ENCODE assay signal across 8 cellular contexts in genomic region chr10:104328916-104329710, GRCh38. TPM values are rescaled to one million over a fixed set of nuclear protein-coding genes. Genes with fewer than 3 reads are reported as not detected.
A peak's percentile ranks its signal among the peaks of the same experiment; 100 is the strongest.
DNase-seq lines count a peak whose midpoint lies in the region; ATAC-seq and TF ChIP-seq lines count a peak whose summit lies in the region.

No MANE protein-coding gene starts in this region.

- H3K27me3 ChIP-seq in esophagus (ENCODE audit: control insufficient read depth in 1 of 2, insufficient read depth in 2 of 2, low read length in 2 of 2): no peaks in the 10 kb centered on the region

- 18 to 36% methylated on average over 15 of the region's 15 CpGs for WGBS in esophagus, 2 donors

- DNase-seq in ELR (ENCODE audit: low read depth): peak; percentile 96
- peak; percentile 67 for DNase-seq in NCI-H748 (lab: John Stamatoyannopoulos, UW; ENCODE audit: unreplicated experiment)
- peak; percentile 72 for DNase-seq in activated T-cell treated with anti-CD3 and anti-CD28 coated beads for 24 hours (ENCODE audit: low read depth)
- no peak for DNase-seq in nephron progenitor cell
- peak; percentile 70 to 91 for DNase-seq in stimulated activated naive CD8-positive, alpha-beta T cell treated with anti-CD3 and anti-CD28 coated beads, Interleukin-15, amount 100 ng/mL, for 72 hours
- DNase-seq in NCI-H446 (lab: John Stamatoyannopoulos, UW): no peak

- H3K27ac ChIP-seq in esophagus (ENCODE audit: low read depth in 2 of 2, low read length in 1 of 2): peak overlapping the region; percentile 92 to 99

- peaks cover 2 to 15% of the 10 kb centered on the region in 2 donors for H3K36me3 ChIP-seq in esophagus (ENCODE audit: control insufficient read depth in 2 of 2, insufficient read depth in 2 of 2, low read length in 1 of 2)

- H3K36me3 Mint-ChIP-seq in nephron progenitor cell (ENCODE audit: low read depth): peaks cover 4% of the 10 kb centered on the region

- peak overlapping the region; percentile 98 for H3K27ac Mint-ChIP-seq in nephron progenitor cell
- peak overlapping the region; percentile 96 to 97 for H3K27ac Mint-ChIP-seq in stimulated activated naive CD8-positive, alpha-beta T cell treated with anti-CD3 and anti-CD28 coated beads, Interleukin-15, amount 100 ng/mL, for 72 hours

- peaks cover 94% of the 10 kb centered on the region for H3K4me1 Mint-ChIP-seq in nephron progenitor cell
- H3K4me1 Mint-ChIP-seq in stimulated activated naive CD8-positive, alpha-beta T cell treated with anti-CD3 and anti-CD28 coated beads, Interleukin-15, amount 100 ng/mL, for 72 hours: peaks cover 100% of the 10 kb centered on the region

- TF ChIP-seq CTCF in nephron progenitor cell (IDR thresholded peaks at IDR 0.05): no peak

- no peaks in the 10 kb centered on the region for H3K9me3 Mint-ChIP-seq in nephron progenitor cell
- no peaks in the 10 kb centered on the region for H3K9me3 Mint-ChIP-seq in stimulated activated naive CD8-positive, alpha-beta T cell treated with anti-CD3 and anti-CD28 coated beads, Interleukin-15, amount 100 ng/mL, for 72 hours

- peak; percentile 61 for ATAC-seq in HG02642 (IDR thresholded peaks at IDR 0.05; ENCODE audit: poor library complexity, unreplicated experiment)
- peak; percentile 88 for ATAC-seq in stimulated activated naive CD8-positive, alpha-beta T cell treated with anti-CD3 and anti-CD28 coated beads, Interleukin-15, amount 100 ng/mL, for 72 hours

- peaks cover 27 to 61% of the 10 kb centered on the region in 2 donors for H3K4me1 ChIP-seq in esophagus (ENCODE audit: control insufficient read depth in 2 of 2, insufficient read depth in 2 of 2, low read length in 1 of 2)

- H3K27me3 Mint-ChIP-seq in nephron progenitor cell (ENCODE audit: low read depth, poor library complexity): peaks cover 3% of the 10 kb centered on the region
- H3K27me3 Mint-ChIP-seq in stimulated activated naive CD8-positive, alpha-beta T cell treated with anti-CD3 and anti-CD28 coated beads, Interleukin-15, amount 100 ng/mL, for 72 hours: no peaks in the 10 kb centered on the region

- H3K4me3 Mint-ChIP-seq in nephron progenitor cell: peak overlapping the region; percentile 80
- peak overlapping the region; percentile 84 to 90 for H3K4me3 Mint-ChIP-seq in stimulated activated naive CD8-positive, alpha-beta T cell treated with anti-CD3 and anti-CD28 coated beads, Interleukin-15, amount 100 ng/mL, for 72 hours

- no peaks in the 10 kb centered on the region for H3K9me3 ChIP-seq in esophagus (ENCODE audit: control insufficient read depth in 2 of 2, insufficient read depth in 1 of 2, low read depth in 1 of 2, low read length in 1 of 2)

- peak overlapping the region; percentile 22 to 25 for H3K4me3 ChIP-seq in esophagus (ENCODE audit: low read depth in 1 of 2, low read length in 2 of 2)

RNA-seq across cellular contexts. Expression of gene ITPRIP, which starts 9.2 kb away (rescaled TPM):
- 10 to 100 TPM; 34.0 to 34.5 TPM for polyA plus RNA-seq in esophagus

RNA-seq across cellular contexts. Expression of gene CFAP58, which starts 24.5 kb away (rescaled TPM):
- under 1 TPM; 0.11 to 0.14 TPM for polyA plus RNA-seq in esophagus

Comparison
In these comparisons a context has a peak if more than half of its experiments do, and no peak if none do; other contexts are left out.
1. DNase-seq: peak in ELR (single experiment), NCI-H748 (single experiment), activated T-cell treated with anti-CD3 and anti-CD28 coated beads for 24 hours (single experiment) and stimulated activated naive CD8-positive, alpha-beta T cell treated with anti-CD3 and anti-CD28 coated beads, Interleukin-15, amount 100 ng/mL, for 72 hours (2 of 2); none in nephron progenitor cell (single experiment) and NCI-H446 (0 of 2).